1 cellular context compared by ENCODE assay signal in genomic region chr1:112358798-112359408, GRCh38.
TF ChIP-seq lines count a peak whose summit lies in the region.

No MANE protein-coding gene starts in this region.

TF ChIP-seq in SK-N-SH treated with all-trans-retinoic acid at 6 μM for 48 hours, 23 proteins besides CTCF, POLR2A, EP300 and RAD21 (continued from another document):
- no peak for TF ChIP-seq TSHZ2 (CRISPR knock-in tag; IDR thresholded peaks at IDR 0.05)
- TF ChIP-seq CREB5 (CRISPR knock-in tag; IDR thresholded peaks at IDR 0.05; ENCODE audit: low read depth) = no peak
